Comparison of ENCODE assay signal across 11 cellular contexts in the genomic region with DNA sequence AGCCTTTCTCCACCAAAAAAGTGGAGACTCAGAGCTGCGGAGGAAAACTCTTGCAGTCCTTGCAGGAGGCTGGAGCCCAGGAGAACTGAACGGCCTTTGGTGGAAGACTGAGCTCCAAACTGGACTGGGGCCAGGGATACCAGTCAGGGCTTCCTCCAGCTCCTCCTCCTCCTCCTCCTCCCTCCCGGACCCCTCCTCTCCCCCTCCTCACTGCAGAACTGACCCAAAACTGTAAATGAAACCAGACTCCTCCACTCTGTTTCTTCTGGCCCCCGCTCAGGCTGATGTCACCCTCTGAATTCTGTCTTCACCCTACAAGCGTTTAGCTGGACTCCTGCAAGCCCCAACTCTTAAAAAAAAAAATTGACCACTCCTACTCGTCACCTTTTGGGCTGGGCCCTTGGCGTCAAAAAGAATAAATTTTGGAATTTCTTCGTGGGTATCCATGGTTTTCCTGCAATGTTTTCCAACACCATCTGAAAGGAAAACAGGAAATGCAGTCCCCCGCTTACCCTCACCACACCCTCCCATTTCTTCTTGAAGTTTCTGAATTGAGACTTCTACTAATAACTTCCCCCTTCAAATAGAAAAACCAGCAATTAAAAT. TPM values are rescaled to one million over a fixed set of nuclear protein-coding genes. Genes with fewer than 3 reads are reported as not detected.
A peak's percentile ranks its signal among the peaks of the same experiment; 100 is the strongest.
DNase-seq lines count a peak whose midpoint lies in the region; ATAC-seq and TF ChIP-seq lines count a peak whose summit lies in the region.
"Had no signal": no experiment of that assay in that cellular context is flagged by ENCODE, and none has a peak within 500 bp of the region (broad histone marks: within the 10 kb centered on the region; RNA-seq: fewer than 3 reads in every experiment).

A gene with protein sequence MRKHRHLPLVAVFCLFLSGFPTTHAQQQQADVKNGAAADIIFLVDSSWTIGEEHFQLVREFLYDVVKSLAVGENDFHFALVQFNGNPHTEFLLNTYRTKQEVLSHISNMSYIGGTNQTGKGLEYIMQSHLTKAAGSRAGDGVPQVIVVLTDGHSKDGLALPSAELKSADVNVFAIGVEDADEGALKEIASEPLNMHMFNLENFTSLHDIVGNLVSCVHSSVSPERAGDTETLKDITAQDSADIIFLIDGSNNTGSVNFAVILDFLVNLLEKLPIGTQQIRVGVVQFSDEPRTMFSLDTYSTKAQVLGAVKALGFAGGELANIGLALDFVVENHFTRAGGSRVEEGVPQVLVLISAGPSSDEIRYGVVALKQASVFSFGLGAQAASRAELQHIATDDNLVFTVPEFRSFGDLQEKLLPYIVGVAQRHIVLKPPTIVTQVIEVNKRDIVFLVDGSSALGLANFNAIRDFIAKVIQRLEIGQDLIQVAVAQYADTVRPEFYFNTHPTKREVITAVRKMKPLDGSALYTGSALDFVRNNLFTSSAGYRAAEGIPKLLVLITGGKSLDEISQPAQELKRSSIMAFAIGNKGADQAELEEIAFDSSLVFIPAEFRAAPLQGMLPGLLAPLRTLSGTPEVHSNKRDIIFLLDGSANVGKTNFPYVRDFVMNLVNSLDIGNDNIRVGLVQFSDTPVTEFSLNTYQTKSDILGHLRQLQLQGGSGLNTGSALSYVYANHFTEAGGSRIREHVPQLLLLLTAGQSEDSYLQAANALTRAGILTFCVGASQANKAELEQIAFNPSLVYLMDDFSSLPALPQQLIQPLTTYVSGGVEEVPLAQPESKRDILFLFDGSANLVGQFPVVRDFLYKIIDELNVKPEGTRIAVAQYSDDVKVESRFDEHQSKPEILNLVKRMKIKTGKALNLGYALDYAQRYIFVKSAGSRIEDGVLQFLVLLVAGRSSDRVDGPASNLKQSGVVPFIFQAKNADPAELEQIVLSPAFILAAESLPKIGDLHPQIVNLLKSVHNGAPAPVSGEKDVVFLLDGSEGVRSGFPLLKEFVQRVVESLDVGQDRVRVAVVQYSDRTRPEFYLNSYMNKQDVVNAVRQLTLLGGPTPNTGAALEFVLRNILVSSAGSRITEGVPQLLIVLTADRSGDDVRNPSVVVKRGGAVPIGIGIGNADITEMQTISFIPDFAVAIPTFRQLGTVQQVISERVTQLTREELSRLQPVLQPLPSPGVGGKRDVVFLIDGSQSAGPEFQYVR (N-terminal part only) (minus strand): TSS at position 109 of the 606 bp plus-strand sequence. CDS start 17,347 bp downstream, outside the sequence.

- H3K4me1 Mint-ChIP-seq in WTC11: peaks cover 32% of the 10 kb centered on the region
- H3K4me1 Mint-ChIP-seq in CD4-positive, alpha-beta T cell (ENCODE audit: low read depth): no peaks in the 10 kb centered on the region
- H3K4me1 Mint-ChIP-seq: CD8-positive, alpha-beta memory T cell; memory B cell had no signal

- peaks cover 8% of the 10 kb centered on the region; the same call in 1 of the 2 replicates for H3K27me3 Mint-ChIP-seq in WTC11 (ENCODE audit: low read depth)
- no peaks in the 10 kb centered on the region for H3K27me3 Mint-ChIP-seq in CD4-positive, alpha-beta T cell

- H3K23ac ChIP-seq in trophoblast cell (ENCODE audit: low read length): no peak within 1 kb of the TSS

- H3K4me3 ChIP-seq in trophoblast cell (ENCODE audit: low read depth, low read length): peak within 1 kb of the TSS; percentile 6

- peak within 1 kb of the TSS; percentile 50 for H3K4me2 ChIP-seq in trophoblast cell (ENCODE audit: low read length)

- no CpG with 5 or more reads among the region's 9 CpGs for WGBS in trophoblast cell (ENCODE audit: extremely low coverage, insufficient coverage, insufficient read length)

- POLR2A ChIA-PET in WTC11 (lab: Charles Lee): no interaction called here
- POLR2A ChIA-PET in CD4-positive, alpha-beta T cell (lab: Charles Lee): no interaction called here

- H2BK12ac ChIP-seq in trophoblast cell (ENCODE audit: low read length): peak within 1 kb of the TSS; percentile 16

- TF ChIP-seq CTCF in WTC11 (IDR thresholded peaks at IDR 0.05): no peak
- no peak for TF ChIP-seq CTCF in CD4-positive, alpha-beta T cell (IDR thresholded peaks at IDR 0.05)

- no peak within 1 kb of the TSS for H2BK5ac ChIP-seq in trophoblast cell (ENCODE audit: low read depth, low read length, poor library complexity)

- H4K91ac ChIP-seq in trophoblast cell (ENCODE audit: low read depth, low read length): peak within 1 kb of the TSS; percentile 91

- intact Hi-C loops in CD4-positive, alpha-beta T cell (cut with DNase I, micrococcal nuclease): no loop called here

- H3K27ac Mint-ChIP-seq in WTC11: no peak within 1 kb of the TSS
- no peak within 1 kb of the TSS for H3K27ac Mint-ChIP-seq in CD4-positive, alpha-beta T cell
- H3K27ac Mint-ChIP-seq: memory B cell had no signal

- H3K9me3 ChIP-seq in trophoblast cell (ENCODE audit: insufficient read depth, low read depth, low read length): peaks cover 2% of the 10 kb centered on the region
- H3K9me3 ChIP-seq in CD4-positive, alpha-beta T cell (ENCODE audit: control insufficient read depth, low read length): no peaks in the 10 kb centered on the region

- no peak within 1 kb of the TSS for H4K12ac ChIP-seq in trophoblast cell (ENCODE audit: low read depth, low read length)

- H3K27ac ChIP-seq in trophoblast cell (ENCODE audit: low read depth, low read length): no peak within 1 kb of the TSS
- H3K27ac ChIP-seq in CD4-positive, alpha-beta T cell (ENCODE audit: low read depth, low read length): no peak within 1 kb of the TSS

- DNase-seq in AG08395 (ENCODE audit: low spot score): peak; percentile 73
- no peak for DNase-seq in WTC11 (ENCODE audit: low spot score)
- no peak for DNase-seq in glomerular endothelial cell (ENCODE audit: extremely low read depth, low read depth, low spot score)
- DNase-seq in trophoblast cell: no peak
- no peak for DNase-seq in NCI-H1694 (lab: John Stamatoyannopoulos, UW)
- no peak for DNase-seq in globus pallidus (ENCODE audit: low spot score)
- DNase-seq in CD4-positive, alpha-beta T cell: no peak
- DNase-seq: CD8-positive, alpha-beta memory T cell; NCI-H187 had no signal

- H3K27me3 ChIP-seq in trophoblast cell (ENCODE audit: insufficient read depth, low read length): no peaks in the 10 kb centered on the region
- no peaks in the 10 kb centered on the region for H3K27me3 ChIP-seq in CD4-positive, alpha-beta T cell (ENCODE audit: control insufficient read depth, insufficient read depth, low read length)

- no peak within 1 kb of the TSS for H2AFZ ChIP-seq in trophoblast cell (ENCODE audit: insufficient read depth, low read length, poor library complexity)

- peak within 1 kb of the TSS; percentile 28 for H3K18ac ChIP-seq in trophoblast cell (ENCODE audit: low read length)

- no peaks in the 10 kb centered on the region for H3K36me3 Mint-ChIP-seq in WTC11
- H3K36me3 Mint-ChIP-seq in CD4-positive, alpha-beta T cell (ENCODE audit: low read depth): no peaks in the 10 kb centered on the region
- H3K36me3 Mint-ChIP-seq: CD8-positive, alpha-beta memory T cell; memory B cell had no signal

- no peak within 1 kb of the TSS for H3K4ac ChIP-seq in trophoblast cell (ENCODE audit: low read depth, low read length)

- CTCF ChIA-PET in WTC11 (lab: Charles Lee): interaction anchor here (0.7 to 6.8 kb wide), 8 partner anchors 7 to 260 kb away, joined by 3 to 75 read pairs (median 4); no protein-coding TSS in a partner anchor
- CTCF ChIA-PET in CD4-positive, alpha-beta T cell (lab: Charles Lee): interaction anchor here (2.0 kb wide), 1 partner anchor 61 kb away, joined by 5 read pairs; no protein-coding TSS in a partner anchor

- no peak within 1 kb of the TSS for H3K9ac ChIP-seq in trophoblast cell (ENCODE audit: low read length)

- peak within 1 kb of the TSS; percentile 42 for H2BK120ac ChIP-seq in trophoblast cell (ENCODE audit: insufficient read depth, low read length, poor library complexity)

- H3K9me3 Mint-ChIP-seq in WTC11: no peaks in the 10 kb centered on the region
- H3K9me3 Mint-ChIP-seq in CD4-positive, alpha-beta T cell: no peaks in the 10 kb centered on the region
- H3K9me3 Mint-ChIP-seq: CD8-positive, alpha-beta memory T cell; memory B cell had no signal

- peak within 1 kb of the TSS; percentile 21 for H3K14ac ChIP-seq in trophoblast cell (ENCODE audit: low read length)

- H3K4me1 ChIP-seq in trophoblast cell (ENCODE audit: control insufficient read depth in 1 of 2, insufficient read depth in 2 of 2, low read length in 2 of 2): peaks cover 8 to 17% of the 10 kb centered on the region in 2 experiments

- H3K79me2 ChIP-seq in trophoblast cell (ENCODE audit: control insufficient read depth, insufficient read depth, low read length, poor library complexity): no peaks in the 10 kb centered on the region

- H2AK5ac ChIP-seq in trophoblast cell (ENCODE audit: low read length): no peak within 1 kb of the TSS

- 0 out of 2 replicates have a peak within 1 kb of the TSS, but pooled peaks have one; percentile 1 for H3K4me3 Mint-ChIP-seq in WTC11
- H3K4me3 Mint-ChIP-seq in CD4-positive, alpha-beta T cell: no peak within 1 kb of the TSS
- H3K4me3 Mint-ChIP-seq: CD8-positive, alpha-beta memory T cell; memory B cell had no signal

- peak; percentile 20; the same call in 1 of the 2 replicates for ATAC-seq in WTC11
- no peak for ATAC-seq in GM18498 (IDR thresholded peaks at IDR 0.05; ENCODE audit: unreplicated experiment)
- ATAC-seq in CD4-positive, alpha-beta T cell (ENCODE audit: poor library complexity): no peak

- peaks cover 14% of the 10 kb centered on the region for H3K79me1 ChIP-seq in trophoblast cell (ENCODE audit: low read length)

- H4K8ac ChIP-seq in trophoblast cell (ENCODE audit: low read depth, low read length): no peak within 1 kb of the TSS

- H3K36me3 ChIP-seq in trophoblast cell (ENCODE audit: control insufficient read depth in 1 of 2, insufficient read depth in 2 of 2, low read length in 2 of 2): no peaks in the 10 kb centered on the region

TF ChIP-seq in WTC11, 78 proteins besides CTCF, POLR2A, EP300 and RAD21 (continues in another document):
- TF ChIP-seq FOXK1 (CRISPR knock-in tag; IDR thresholded peaks at IDR 0.05) (no peak), ZNF219 (CRISPR knock-in tag; IDR thresholded peaks at IDR 0.05; ENCODE audit: borderline replicate concordance) (no peak), ZNF396 (CRISPR knock-in tag; IDR thresholded peaks at IDR 0.05; ENCODE audit: borderline replicate concordance) (no peak)
- TF ChIP-seq, protein P1, sequence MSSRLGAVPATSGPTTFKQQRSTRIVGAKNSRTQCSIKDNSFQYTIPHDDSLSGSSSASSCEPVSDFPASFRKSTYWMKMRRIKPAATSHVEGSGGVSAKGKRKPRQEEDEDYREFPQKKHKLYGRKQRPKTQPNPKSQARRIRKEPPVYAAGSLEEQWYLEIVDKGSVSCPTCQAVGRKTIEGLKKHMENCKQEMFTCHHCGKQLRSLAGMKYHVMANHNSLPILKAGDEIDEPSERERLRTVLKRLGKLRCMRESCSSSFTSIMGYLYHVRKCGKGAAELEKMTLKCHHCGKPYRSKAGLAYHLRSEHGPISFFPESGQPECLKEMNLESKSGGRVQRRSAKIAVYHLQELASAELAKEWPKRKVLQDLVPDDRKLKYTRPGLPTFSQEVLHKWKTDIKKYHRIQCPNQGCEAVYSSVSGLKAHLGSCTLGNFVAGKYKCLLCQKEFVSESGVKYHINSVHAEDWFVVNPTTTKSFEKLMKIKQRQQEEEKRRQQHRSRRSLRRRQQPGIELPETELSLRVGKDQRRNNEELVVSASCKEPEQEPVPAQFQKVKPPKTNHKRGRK (CRISPR knock-in tag; IDR thresholded peaks at IDR 0.05; ENCODE audit: borderline replicate concordance): no peak

RNA-seq across cellular contexts. Expression of the gene that starts here (rescaled TPM):
- 2.6 to 4.4 TPM (median 3.9 TPM) in 3 replicates for total RNA-seq in WTC11 (2021)
- 59.2 and 244 TPM in 2 replicates for total RNA-seq in glomerular endothelial cell
- polyA plus RNA-seq in trophoblast cell (2013): 81.7 and 90.1 TPM in 2 replicates
- 1 to 10 TPM; 1.3 TPM for total RNA-seq in CD4-positive, alpha-beta T cell

Comparison
In these comparisons a context has a peak if more than half of its experiments do, and no peak if none do; other contexts are left out.
1. RNA of the gene that starts here (total RNA-seq): 59.2 to 244 TPM in glomerular endothelial cell; 2.6 to 4.4 TPM in WTC11 and 1.3 TPM in CD4-positive, alpha-beta T cell; every median in the first group is over 10 times any median in the second.